11 cellular contexts compared by ENCODE assay signal in genomic region chr20:31716351-31716750, GRCh38. TPM values are rescaled to one million over a fixed set of nuclear protein-coding genes. Genes with fewer than 3 reads are reported as not detected.
DNase-seq lines count a peak whose midpoint lies in the region; ATAC-seq, FAIRE-seq and TF ChIP-seq lines count a peak whose summit lies in the region.
"Had no signal": no experiment of that assay in that cellular context is flagged by ENCODE, and none has a peak within 500 bp of the region (broad histone marks: within the 10 kb centered on the region; RNA-seq: fewer than 3 reads in every experiment).

No MANE protein-coding gene starts in this region.

- WGBS in tibial nerve, 2 donors = 32 to 53% methylated on average over 1 of the region's 1 CpG

- no peak for TF ChIP-seq EP300 in tibial nerve (IDR thresholded peaks at IDR 0.05)

- peak overlapping the region; percentile 95 for H3K4me3 Mint-ChIP-seq in activated naive CD4-positive, alpha-beta T cell treated with anti-CD3 and anti-CD28 coated beads for 36 hours
- H3K4me3 Mint-ChIP-seq in astrocyte (ENCODE audit: unreplicated experiment) = peak overlapping the region; percentile 52
- H3K4me3 Mint-ChIP-seq in mesothelial cell of epicardium = no peak overlapping the region

- peaks cover 20% of the 10 kb centered on the region for H3K36me3 ChIP-seq in astrocyte (ENCODE audit: insufficient read depth, low read length)
- H3K36me3 ChIP-seq in tibial nerve = peaks cover 0 to 42% (median 0%) of the 10 kb centered on the region in 3 donors

- H3K4me1 ChIP-seq in astrocyte (ENCODE audit: insufficient read depth, low read length) = peaks cover 76% of the 10 kb centered on the region
- peaks cover 5 to 94% (median 77%) of the 10 kb centered on the region in 4 donors for H3K4me1 ChIP-seq in tibial nerve
- H3K4me1 ChIP-seq: BE2C had no signal

- no peak for TF ChIP-seq CTCF in astrocyte (IDR thresholded peaks at IDR 0.05; ENCODE audit: insufficient read depth, low read depth, low read length)
- TF ChIP-seq CTCF in mesothelial cell of epicardium (IDR thresholded peaks at IDR 0.05; ENCODE audit: unreplicated experiment) = no peak
- TF ChIP-seq CTCF in tibial nerve (IDR thresholded peaks at IDR 0.05) = no peak

- no peak for ATAC-seq in GM18511 (IDR thresholded peaks at IDR 0.05; ENCODE audit: unreplicated experiment)

- no peak overlapping the region for H3K4me3 ChIP-seq in astrocyte (ENCODE audit: insufficient read depth, low read depth, low read length)
- peak overlapping the region in 1 of 4 donors; percentile 90 for H3K4me3 ChIP-seq in tibial nerve
- H3K4me3 ChIP-seq: SJCRH30 had no signal

- no peaks in the 10 kb centered on the region for H3K27me3 ChIP-seq in astrocyte (ENCODE audit: insufficient read depth, low read length)
- no peaks in the 10 kb centered on the region for H3K27me3 ChIP-seq in tibial nerve
- H3K27me3 ChIP-seq: BE2C, SJCRH30 had no signal

- DNase-seq in activated naive CD4-positive, alpha-beta T cell treated with anti-CD3 and anti-CD28 coated beads for 36 hours = no peak
- no peak for DNase-seq in activated naive CD4-positive, alpha-beta T cell treated with Interleukin-2 at 50 U/mL for 16 hours
- DNase-seq in astrocyte (ENCODE audit: low read depth) (no peak), mesothelial cell of epicardium (ENCODE audit: low spot score in 2 of 2, unreplicated experiment in 2 of 2) (no peak), tibial nerve (ENCODE audit: low spot score in 2 of 2) (no peak), Ammon's horn (ENCODE audit: low spot score) (no peak), germinal center (ENCODE audit: low spot score) (no peak)
- DNase-seq: BE2C, NCI-H1048, SJCRH30 had no signal

- no peaks in the 10 kb centered on the region for H3K27me3 Mint-ChIP-seq in activated naive CD4-positive, alpha-beta T cell treated with anti-CD3 and anti-CD28 coated beads for 36 hours (ENCODE audit: low read depth)
- H3K27me3 Mint-ChIP-seq in astrocyte (ENCODE audit: low read depth, unreplicated experiment) = no peaks in the 10 kb centered on the region
- no peaks in the 10 kb centered on the region for H3K27me3 Mint-ChIP-seq in mesothelial cell of epicardium (ENCODE audit: low read depth)

- H3K4me1 Mint-ChIP-seq in activated naive CD4-positive, alpha-beta T cell treated with anti-CD3 and anti-CD28 coated beads for 36 hours (ENCODE audit: low read depth) = peaks cover 65% of the 10 kb centered on the region
- H3K4me1 Mint-ChIP-seq in astrocyte (ENCODE audit: low read depth, unreplicated experiment) (peaks cover 72% of the 10 kb centered on the region), mesothelial cell of epicardium (peaks cover 85% of the 10 kb centered on the region)

- peaks cover 21% of the 10 kb centered on the region for H4K20me1 ChIP-seq in astrocyte (ENCODE audit: insufficient read depth, low read length)

- peak overlapping the region; percentile 99 for H3K27ac Mint-ChIP-seq in activated naive CD4-positive, alpha-beta T cell treated with anti-CD3 and anti-CD28 coated beads for 36 hours
- H3K27ac Mint-ChIP-seq in astrocyte (ENCODE audit: unreplicated experiment) (peak overlapping the region; percentile 34), mesothelial cell of epicardium (peak overlapping the region; percentile 88)

- H3K27ac ChIP-seq in astrocyte (ENCODE audit: low read depth, low read length) (no peak overlapping the region), tibial nerve (peak overlapping the region; percentile 98 to 100 (median 100))
- H3K27ac ChIP-seq: SJCRH30 had no signal

- H3K9me3 ChIP-seq in astrocyte (ENCODE audit: insufficient read depth, low read depth, low read length) (no peaks in the 10 kb centered on the region), tibial nerve (no peaks in the 10 kb centered on the region)
- H3K9me3 ChIP-seq: BE2C, SJCRH30 had no signal

- H3K4me2 ChIP-seq in astrocyte (ENCODE audit: low read length) = peak overlapping the region; percentile 45

- peaks cover 91% of the 10 kb centered on the region for H3K36me3 Mint-ChIP-seq in activated naive CD4-positive, alpha-beta T cell treated with anti-CD3 and anti-CD28 coated beads for 36 hours (ENCODE audit: low read depth)
- peaks cover 42% of the 10 kb centered on the region for H3K36me3 Mint-ChIP-seq in astrocyte (ENCODE audit: low read depth, unreplicated experiment)
- H3K36me3 Mint-ChIP-seq in mesothelial cell of epicardium = peaks cover 34% of the 10 kb centered on the region

- no peak for TF ChIP-seq POLR2A in tibial nerve (IDR thresholded peaks at IDR 0.05)

- H3K9ac ChIP-seq in astrocyte (ENCODE audit: low read length) = no peak overlapping the region

- CTCF ChIA-PET in activated naive CD4-positive, alpha-beta T cell treated with anti-CD3 and anti-CD28 coated beads for 36 hours (lab: Charles Lee) = interaction anchor here (0.6 to 12.6 kb wide), 8 partner anchors 9 to 83 kb away, joined by 3 to 339 read pairs (median 4); no protein-coding TSS in a partner anchor

- no peak for FAIRE-seq in astrocyte (lab: Jason Lieb, UNC)

- H3K9me3 Mint-ChIP-seq in activated naive CD4-positive, alpha-beta T cell treated with anti-CD3 and anti-CD28 coated beads for 36 hours = no peaks in the 10 kb centered on the region
- H3K9me3 Mint-ChIP-seq in astrocyte (ENCODE audit: unreplicated experiment) (no peaks in the 10 kb centered on the region), mesothelial cell of epicardium (no peaks in the 10 kb centered on the region)

- intact Hi-C loops in activated naive CD4-positive, alpha-beta T cell treated with anti-CD3 and anti-CD28 coated beads for 36 hours (cut with micrococcal nuclease) = no loop called here

- no peak overlapping the region for H2AFZ ChIP-seq in astrocyte (ENCODE audit: low read depth, low read length)

- H3K79me2 ChIP-seq in astrocyte (ENCODE audit: insufficient read depth, low read length) = peaks cover 90% of the 10 kb centered on the region

RNA-seq across cellular contexts. Expression of gene BCL2L1, which starts 6.3 kb away (rescaled TPM):
- total RNA-seq in activated naive CD4-positive, alpha-beta T cell treated with anti-CD3 and anti-CD28 coated beads for 36 hours = 10 to 100 TPM; 87.9 to 89.2 TPM
- total RNA-seq in astrocyte (103 and 149 TPM in 2 replicates), mesothelial cell of epicardium (63.2 to 66.6 TPM (median 64.8 TPM) in 3 replicates), tibial nerve (100 to 1,000 TPM; 105 to 138 (median 119) TPM)

RNA-seq across cellular contexts. Expression of gene TPX2, which starts 22.7 kb away (rescaled TPM):
- total RNA-seq in activated naive CD4-positive, alpha-beta T cell treated with anti-CD3 and anti-CD28 coated beads for 36 hours = 100 to 1,000 TPM; 166 to 175 TPM
- total RNA-seq in astrocyte (31.7 and 41.6 TPM in 2 replicates), mesothelial cell of epicardium (36.6 to 39.0 TPM (median 37.5 TPM) in 3 replicates), tibial nerve (1 to 10 TPM in 1 of 4 donors, under 1 TPM in 3; 0.21 to 2.7 (median 0.40) TPM)

Comparison
In these comparisons a context has a peak if more than half of its experiments do, and no peak if none do; other contexts are left out.
1. H3K27ac Mint-ChIP-seq: peak in every context shown above with its lines; median percentile 99 in activated naive CD4-positive, alpha-beta T cell treated with anti-CD3 and anti-CD28 coated beads for 36 hours; 88 in mesothelial cell of epicardium; 34 in astrocyte.